ENCODE assay signal across 16 cellular contexts in the genomic region with DNA sequence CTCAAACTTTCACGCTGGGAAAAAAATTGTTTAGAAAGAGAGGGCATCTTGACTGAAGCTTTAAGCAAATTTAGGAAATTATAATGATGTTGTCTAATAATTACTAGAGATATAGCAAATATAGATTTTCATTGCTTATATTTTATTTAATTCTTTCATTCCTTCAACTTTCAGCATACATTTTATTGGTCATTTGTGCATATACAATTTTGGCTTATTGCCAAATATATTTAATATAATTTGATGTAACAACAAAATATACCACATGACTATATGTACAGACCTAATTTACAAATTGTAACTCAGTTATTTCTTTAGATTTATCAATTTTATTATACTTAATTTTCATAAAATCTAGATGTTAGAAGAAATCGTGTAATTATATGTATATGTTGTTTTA.
DNase-seq lines count a peak whose midpoint lies in the region; ATAC-seq, FAIRE-seq and TF ChIP-seq lines count a peak whose summit lies in the region.
"Had no signal": no experiment of that assay in that cellular context is flagged by ENCODE, and none has a peak within 500 bp of the region (broad histone marks: within the 10 kb centered on the region; RNA-seq: fewer than 3 reads in every experiment).

No MANE protein-coding gene starts in this region.

- H3K27me3 ChIP-seq in pancreas, result no peaks in the 10 kb centered on the region
- no peaks in the 10 kb centered on the region for H3K27me3 ChIP-seq in dorsolateral prefrontal cortex
- H3K27me3 ChIP-seq in SJCRH30, result no peaks in the 10 kb centered on the region
- H3K27me3 ChIP-seq: BLaER1 treated with 17β-estradiol and CSF1 and Interleukin-3, amounts not matched to agents 10 nM and 100 nM had no signal

- intact Hi-C loops in pancreas (cut with DNase I), result no loop called here
- intact Hi-C loops in dorsolateral prefrontal cortex (cut with DNase I), result no loop called here

- H3K4me3 ChIP-seq in pancreas, result no peak overlapping the region
- H3K4me3 ChIP-seq in dorsolateral prefrontal cortex, result no peak overlapping the region
- H3K4me3 ChIP-seq in SJCRH30, result no peak overlapping the region
- H3K4me3 ChIP-seq: BLaER1 treated with 17β-estradiol and CSF1 and Interleukin-3, amounts not matched to agents 10 nM and 100 nM; GM23248; HAP-1 had no signal

- WGBS in pancreas, 2 donors, result 89 to 95% methylated on average over 2 of the region's 2 CpGs

- H3K27ac ChIP-seq in pancreas, result no peak overlapping the region
- H3K27ac ChIP-seq in dorsolateral prefrontal cortex, result no peak overlapping the region
- H3K27ac ChIP-seq in SJCRH30, result no peak overlapping the region
- H3K27ac ChIP-seq: BLaER1 treated with 17β-estradiol and CSF1 and Interleukin-3, amounts not matched to agents 10 nM and 100 nM; GM23248 had no signal

- no peak for DNase-seq in RCC 7860 (ENCODE audit: low spot score)
- no peak for DNase-seq in pancreas
- DNase-seq in dorsolateral prefrontal cortex, result no peak
- DNase-seq in SJCRH30, result no peak
- no peak for DNase-seq in middle frontal gyrus (ENCODE audit: extremely low spot score, low spot score)
- DNase-seq: 8988T; Calu3; CD8-positive, alpha-beta T cell; DMS79 treated with DMSO at 0.1 percent for 48 hours; GM23248 had no signal

- peak; percentile 81 for FAIRE-seq in A204.1 (lab: Jason Lieb, UNC)
- peak; percentile 62 for FAIRE-seq in RCC 7860 (lab: Jason Lieb, UNC)
- FAIRE-seq in endometrium (lab: Jason Lieb, UNC), result peak; percentile 31
- FAIRE-seq in pancreas (lab: Jason Lieb, UNC), result peak; percentile 77
- FAIRE-seq: GM12891, GM19239 had no signal

- H3K4me1 ChIP-seq in pancreas (no peaks in the 10 kb centered on the region), SJCRH30 (no peaks in the 10 kb centered on the region)
- H3K4me1 ChIP-seq: BLaER1 treated with 17β-estradiol and CSF1 and Interleukin-3, amounts not matched to agents 10 nM and 100 nM; HAP-1 had no signal

- H3K36me3 ChIP-seq in pancreas, result no peaks in the 10 kb centered on the region
- no peaks in the 10 kb centered on the region for H3K36me3 ChIP-seq in SJCRH30
- H3K36me3 ChIP-seq: BLaER1 treated with 17β-estradiol and CSF1 and Interleukin-3, amounts not matched to agents 10 nM and 100 nM; HAP-1 had no signal

- no peak for ATAC-seq in pancreas
- ATAC-seq: CD8-positive, alpha-beta T cell had no signal

- H3K9me3 ChIP-seq in pancreas (no peaks in the 10 kb centered on the region), SJCRH30 (replicated peaks) (no peaks in the 10 kb centered on the region)
- H3K9me3 ChIP-seq: BLaER1 treated with 17β-estradiol and CSF1 and Interleukin-3, amounts not matched to agents 10 nM and 100 nM; HAP-1 had no signal

- TF ChIP-seq CTCF in pancreas (IDR thresholded peaks at IDR 0.05) (no peak), dorsolateral prefrontal cortex (IDR thresholded peaks at IDR 0.05 in 54 of 56, conservative IDR thresholded peaks at IDR 0.05 in 2 of 56; ENCODE audit: low read depth in 1 of 56, partially characterized antibody in 56 of 56) (no peak)
